In the genomic region with DNA sequence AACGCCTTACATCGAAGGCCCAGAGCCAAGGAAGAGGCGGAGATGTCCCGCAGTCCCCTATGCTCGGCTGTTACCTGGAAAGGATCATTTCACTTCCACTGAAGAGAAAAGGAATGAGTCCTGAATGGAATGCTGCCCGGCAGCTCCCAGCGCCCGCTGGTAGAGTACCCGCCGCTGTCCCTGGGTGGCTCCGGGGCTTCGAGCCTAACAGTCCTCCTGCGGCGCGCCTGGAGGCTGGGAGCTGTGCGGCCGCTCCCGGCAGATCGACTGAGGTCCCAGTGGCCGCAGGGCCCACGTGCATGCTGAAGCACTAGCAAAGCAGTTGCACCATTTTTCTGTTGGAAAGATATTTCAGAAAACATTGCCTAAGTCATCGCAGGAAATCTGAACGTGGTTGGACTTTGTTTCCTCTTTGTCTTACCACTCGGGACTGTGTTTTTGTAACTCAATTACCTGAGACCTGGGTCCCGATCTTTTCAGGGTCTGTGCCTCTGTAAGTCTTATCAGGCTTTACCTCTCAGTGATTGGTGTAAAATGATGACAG, we compare ENCODE assay signal across 8 cellular contexts. TPM values are rescaled to one million over a fixed set of nuclear protein-coding genes. Genes with fewer than 3 reads are reported as not detected.
DNase-seq lines count a peak whose midpoint lies in the region; ATAC-seq and TF ChIP-seq lines count a peak whose summit lies in the region.

No MANE protein-coding gene starts in this region.

- TF ChIP-seq RAD21 in HCT116 (IDR thresholded peaks at IDR 0.05; ENCODE audit: low read depth) = no peak

- H3K9me3 Mint-ChIP-seq in natural killer cell treated with Interleukin-12 subunit alpha and Interleukin-12 subunit beta and Interleukin-15 and Interleukin-18, amount 100 ng/mL, for 72 hours = no peaks in the 10 kb centered on the region

- no peak overlapping the region for H3K27ac ChIP-seq in HCT116 (ENCODE audit: low read depth, low read length)

- ATAC-seq in HCT116 (no peak), HG02623 (IDR thresholded peaks at IDR 0.05; ENCODE audit: unreplicated experiment) (no peak), HG02852 (IDR thresholded peaks at IDR 0.05; ENCODE audit: unreplicated experiment) (no peak)
- ATAC-seq in natural killer cell treated with Interleukin-12 subunit alpha and Interleukin-12 subunit beta and Interleukin-15 and Interleukin-18, amount 100 ng/mL, for 72 hours = no peak

- peaks cover 27 to 41% of the 10 kb centered on the region in 2 donors for H3K4me1 Mint-ChIP-seq in natural killer cell treated with Interleukin-12 subunit alpha and Interleukin-12 subunit beta and Interleukin-15 and Interleukin-18, amount 100 ng/mL, for 72 hours (ENCODE audit: low read depth in 2 of 2)

- H3K9me2 ChIP-seq in HCT116 (ENCODE audit: insufficient read depth) = no peaks in the 10 kb centered on the region

- peak overlapping the region; percentile 92 for H2AFZ ChIP-seq in HCT116 (ENCODE audit: low read depth, low read length, poor library complexity, severe bottlenecking)

- H3K36me3 ChIP-seq in HCT116 (ENCODE audit: control insufficient read depth in 1 of 2, insufficient read depth in 2 of 2, low read length in 2 of 2) = no peaks in the 10 kb centered on the region

- peak overlapping the region; percentile 80; the same call in 1 of the 2 replicates for H3K9ac ChIP-seq in HCT116 (ENCODE audit: low read length)

- intact Hi-C loops in HCT116 (cut with micrococcal nuclease) = loop anchor here (10.0 kb wide), 3 partner anchors 314 to 594 kb away; partner anchors contain the start of gene C15orf61

- peaks cover 4 to 27% of the 10 kb centered on the region in 2 experiments; a peak in 3 of 4 replicates for H3K4me1 ChIP-seq in HCT116 (ENCODE audit: control insufficient read depth in 1 of 2, insufficient read depth in 2 of 2, low read length in 2 of 2)

- peak overlapping the region in 1 of 2 experiments; percentile 72; a peak in 1 of 4 replicates for H3K4me3 ChIP-seq in HCT116 (replicated peaks in 1 of 2; ENCODE audit: low read depth in 1 of 2, low read length in 2 of 2)

- no peaks in the 10 kb centered on the region for H3K9me3 ChIP-seq in HCT116 (ENCODE audit: control insufficient read depth in 1 of 2, insufficient read depth in 1 of 2, low read depth in 1 of 2, low read length in 2 of 2)

- H3K27ac Mint-ChIP-seq in natural killer cell treated with Interleukin-12 subunit alpha and Interleukin-12 subunit beta and Interleukin-15 and Interleukin-18, amount 100 ng/mL, for 72 hours = peak overlapping the region; percentile 94 to 99

- no peaks in the 10 kb centered on the region for H3K36me3 Mint-ChIP-seq in natural killer cell treated with Interleukin-12 subunit alpha and Interleukin-12 subunit beta and Interleukin-15 and Interleukin-18, amount 100 ng/mL, for 72 hours

- H3K27me3 Mint-ChIP-seq in natural killer cell treated with Interleukin-12 subunit alpha and Interleukin-12 subunit beta and Interleukin-15 and Interleukin-18, amount 100 ng/mL, for 72 hours = peaks cover 12 to 14% of the 10 kb centered on the region in 2 donors

- peak overlapping the region; percentile 91 for H3K4me3 Mint-ChIP-seq in natural killer cell treated with Interleukin-12 subunit alpha and Interleukin-12 subunit beta and Interleukin-15 and Interleukin-18, amount 100 ng/mL, for 72 hours

- TF ChIP-seq POLR2A in HCT116 (IDR thresholded peaks at IDR 0.05; ENCODE audit: borderline replicate concordance, extremely low read depth, insufficient read depth, insufficient read length) = no peak

- DNase-seq in AG08396 (ENCODE audit: low spot score) (peak; percentile 68), HCT116 (ENCODE audit: low read depth, low spot score) (no peak), SW480 (ENCODE audit: low spot score) (peak; percentile 82), fibroblast of gingiva (ENCODE audit: low read depth) (peak; percentile 41), NCI-H526 treated with DMSO at 0.1 percent for 48 hours (lab: John Stamatoyannopoulos, UW) (no peak)
- no peak for DNase-seq in natural killer cell treated with Interleukin-12 subunit alpha and Interleukin-12 subunit beta and Interleukin-15 and Interleukin-18, amount 100 ng/mL, for 72 hours (ENCODE audit: low spot score)

- no TSS peak for BruUV-seq in HCT116 (replicated peaks; lab: Mats Ljungman, UMichigan)

- RAD21 ChIA-PET in HCT116 (lab: Charles Lee; ENCODE audit: low non-redundant PET in 1 of 2, low total read pairs in 2 of 2, uncharacterized antibody in 2 of 2, unreplicated experiment in 2 of 2) = no interaction called here

- CTCF ChIA-PET in HCT116 (lab: Charles Lee) = no interaction called here

- POLR2A ChIA-PET in HCT116 (lab: Charles Lee) = no interaction called here

- H3K27me3 ChIP-seq in HCT116 (ENCODE audit: insufficient read depth, low read length) = no peaks in the 10 kb centered on the region

- TF ChIP-seq CTCF in HCT116 (IDR thresholded peaks at IDR 0.05 in 2 of 3, conservative IDR thresholded peaks at IDR 0.05 in 1 of 3; ENCODE audit: borderline replicate concordance in 1 of 3, insufficient read depth in 1 of 3, low read depth in 2 of 3, low read length in 2 of 3) = no peak

- peak overlapping the region; percentile 98 for H3K4me2 ChIP-seq in HCT116 (ENCODE audit: low read length)

- H3K79me2 ChIP-seq in HCT116 (ENCODE audit: insufficient read depth, low read length) = no peaks in the 10 kb centered on the region

- no peaks in the 10 kb centered on the region for H4K20me1 ChIP-seq in HCT116 (ENCODE audit: insufficient read depth)

TF ChIP-seq in HCT116, 20 proteins besides CTCF, POLR2A, EP300 and RAD21:
- TF ChIP-seq JUND (IDR thresholded peaks at IDR 0.05) (no peak), MAX (IDR thresholded peaks at IDR 0.05) (no peak), EZH2phosphoT487 (IDR thresholded peaks at IDR 0.05; ENCODE audit: borderline replicate concordance) (no peak), ELF1 (IDR thresholded peaks at IDR 0.05; ENCODE audit: borderline replicate concordance, low read depth) (no peak), CBX3 (IDR thresholded peaks at IDR 0.05; ENCODE audit: low read depth) (no peak), TCF7L2 (IDR thresholded peaks at IDR 0.05; ENCODE audit: borderline replicate concordance, extremely low read depth, insufficient read depth, insufficient read length) (no peak), FOSL1 (IDR thresholded peaks at IDR 0.05; ENCODE audit: low read depth) (no peak)
- TF ChIP-seq, protein P1, sequence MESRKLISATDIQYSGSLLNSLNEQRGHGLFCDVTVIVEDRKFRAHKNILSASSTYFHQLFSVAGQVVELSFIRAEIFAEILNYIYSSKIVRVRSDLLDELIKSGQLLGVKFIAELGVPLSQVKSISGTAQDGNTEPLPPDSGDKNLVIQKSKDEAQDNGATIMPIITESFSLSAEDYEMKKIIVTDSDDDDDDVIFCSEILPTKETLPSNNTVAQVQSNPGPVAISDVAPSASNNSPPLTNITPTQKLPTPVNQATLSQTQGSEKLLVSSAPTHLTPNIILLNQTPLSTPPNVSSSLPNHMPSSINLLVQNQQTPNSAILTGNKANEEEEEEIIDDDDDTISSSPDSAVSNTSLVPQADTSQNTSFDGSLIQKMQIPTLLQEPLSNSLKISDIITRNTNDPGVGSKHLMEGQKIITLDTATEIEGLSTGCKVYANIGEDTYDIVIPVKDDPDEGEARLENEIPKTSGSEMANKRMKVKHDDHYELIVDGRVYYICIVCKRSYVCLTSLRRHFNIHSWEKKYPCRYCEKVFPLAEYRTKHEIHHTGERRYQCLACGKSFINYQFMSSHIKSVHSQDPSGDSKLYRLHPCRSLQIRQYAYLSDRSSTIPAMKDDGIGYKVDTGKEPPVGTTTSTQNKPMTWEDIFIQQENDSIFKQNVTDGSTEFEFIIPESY (IDR thresholded peaks at IDR 0.05; ENCODE audit: extremely low read depth, insufficient replicate concordance, low read length) = no peak
- TF ChIP-seq, protein P2, sequence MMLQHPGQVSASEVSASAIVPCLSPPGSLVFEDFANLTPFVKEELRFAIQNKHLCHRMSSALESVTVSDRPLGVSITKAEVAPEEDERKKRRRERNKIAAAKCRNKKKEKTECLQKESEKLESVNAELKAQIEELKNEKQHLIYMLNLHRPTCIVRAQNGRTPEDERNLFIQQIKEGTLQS (IDR thresholded peaks at IDR 0.05) = no peak

RNA-seq across cellular contexts. Expression of gene RNU6-1, which starts 1.0 kb away (rescaled TPM):
- not detected for total RNA-seq in HCT116 (2021; ENCODE audit: unreplicated experiment)
- not detected in 2 replicates for polyA plus RNA-seq in HCT116 (2012)
- total RNA-seq in natural killer cell treated with Interleukin-12 subunit alpha and Interleukin-12 subunit beta and Interleukin-15 and Interleukin-18, amount 100 ng/mL, for 72 hours = not detected

RNA-seq across cellular contexts. Expression of gene SKOR1, which starts 13.6 kb away (rescaled TPM):
- 0.81 TPM for total RNA-seq in HCT116 (2021; ENCODE audit: unreplicated experiment)
- polyA plus RNA-seq in HCT116 (2012) = 0.29 and 0.39 TPM in 2 replicates
- under 1 TPM; 0.42 to 0.48 TPM for total RNA-seq in natural killer cell treated with Interleukin-12 subunit alpha and Interleukin-12 subunit beta and Interleukin-15 and Interleukin-18, amount 100 ng/mL, for 72 hours

Comparison
In these comparisons a context has a peak if more than half of its experiments do, and no peak if none do; other contexts are left out.
1. DNase-seq: peak in AG08396 (single experiment), SW480 (single experiment) and fibroblast of gingiva (single experiment); none in HCT116 (single experiment), natural killer cell treated with Interleukin-12 subunit alpha and Interleukin-12 subunit beta and Interleukin-15 and Interleukin-18, amount 100 ng/mL, for 72 hours (single experiment) and NCI-H526 treated with DMSO at 0.1 percent for 48 hours (single experiment).